ENCODE assay signal across 1 cellular context in the genomic region with DNA sequence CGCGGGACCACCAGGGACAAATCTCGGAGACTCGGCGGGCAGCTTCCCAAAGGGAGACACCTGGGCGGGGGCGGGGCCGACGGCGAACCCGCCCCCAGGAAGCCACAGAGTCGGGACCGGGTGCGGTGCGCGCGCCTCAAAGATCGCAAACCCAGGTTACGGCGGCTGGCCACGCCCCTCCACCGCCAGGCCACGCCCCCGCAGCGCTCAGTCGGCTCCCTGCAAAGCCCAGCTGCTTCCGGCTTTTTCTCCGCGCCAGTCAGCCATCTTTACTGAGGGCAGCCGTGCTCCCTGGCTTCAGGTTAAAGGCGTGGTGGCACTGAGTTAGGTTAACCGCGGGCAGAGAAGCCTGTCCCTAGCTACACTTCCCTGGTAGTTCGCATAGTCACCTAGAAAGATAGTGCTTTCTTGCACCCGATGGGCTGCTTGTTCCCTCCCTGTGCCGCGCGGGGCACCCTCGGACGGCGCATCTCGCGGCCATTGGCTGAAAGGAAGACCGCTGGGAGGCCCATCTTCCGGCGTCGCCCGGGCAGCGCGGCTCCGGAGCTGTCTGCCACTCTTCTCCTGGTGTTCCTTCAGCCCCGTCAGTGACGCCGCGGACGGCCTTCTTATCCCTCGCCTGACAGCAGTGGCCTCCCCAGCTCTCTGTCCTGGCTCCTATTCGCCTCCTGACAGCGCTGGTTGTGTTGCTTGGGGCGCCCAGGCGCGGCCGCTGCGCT.
TF ChIP-seq lines count a peak whose summit lies in the region.

A gene with protein sequence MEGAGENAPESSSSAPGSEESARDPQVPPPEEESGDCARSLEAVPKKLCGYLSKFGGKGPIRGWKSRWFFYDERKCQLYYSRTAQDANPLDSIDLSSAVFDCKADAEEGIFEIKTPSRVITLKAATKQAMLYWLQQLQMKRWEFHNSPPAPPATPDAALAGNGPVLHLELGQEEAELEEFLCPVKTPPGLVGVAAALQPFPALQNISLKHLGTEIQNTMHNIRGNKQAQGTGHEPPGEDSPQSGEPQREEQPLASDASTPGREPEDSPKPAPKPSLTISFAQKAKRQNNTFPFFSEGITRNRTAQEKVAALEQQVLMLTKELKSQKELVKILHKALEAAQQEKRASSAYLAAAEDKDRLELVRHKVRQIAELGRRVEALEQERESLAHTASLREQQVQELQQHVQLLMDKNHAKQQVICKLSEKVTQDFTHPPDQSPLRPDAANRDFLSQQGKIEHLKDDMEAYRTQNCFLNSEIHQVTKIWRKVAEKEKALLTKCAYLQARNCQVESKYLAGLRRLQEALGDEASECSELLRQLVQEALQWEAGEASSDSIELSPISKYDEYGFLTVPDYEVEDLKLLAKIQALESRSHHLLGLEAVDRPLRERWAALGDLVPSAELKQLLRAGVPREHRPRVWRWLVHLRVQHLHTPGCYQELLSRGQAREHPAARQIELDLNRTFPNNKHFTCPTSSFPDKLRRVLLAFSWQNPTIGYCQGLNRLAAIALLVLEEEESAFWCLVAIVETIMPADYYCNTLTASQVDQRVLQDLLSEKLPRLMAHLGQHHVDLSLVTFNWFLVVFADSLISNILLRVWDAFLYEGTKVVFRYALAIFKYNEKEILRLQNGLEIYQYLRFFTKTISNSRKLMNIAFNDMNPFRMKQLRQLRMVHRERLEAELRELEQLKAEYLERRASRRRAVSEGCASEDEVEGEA (minus strand): TSS at position 72 of the 719 bp plus-strand sequence. CDS start 108 bp downstream, outside the sequence.

TF ChIP-seq in HepG2, 621 proteins besides CTCF, POLR2A, EP300 and RAD21 (continued from another document and continues in another):
- TF ChIP-seq, protein P1, sequence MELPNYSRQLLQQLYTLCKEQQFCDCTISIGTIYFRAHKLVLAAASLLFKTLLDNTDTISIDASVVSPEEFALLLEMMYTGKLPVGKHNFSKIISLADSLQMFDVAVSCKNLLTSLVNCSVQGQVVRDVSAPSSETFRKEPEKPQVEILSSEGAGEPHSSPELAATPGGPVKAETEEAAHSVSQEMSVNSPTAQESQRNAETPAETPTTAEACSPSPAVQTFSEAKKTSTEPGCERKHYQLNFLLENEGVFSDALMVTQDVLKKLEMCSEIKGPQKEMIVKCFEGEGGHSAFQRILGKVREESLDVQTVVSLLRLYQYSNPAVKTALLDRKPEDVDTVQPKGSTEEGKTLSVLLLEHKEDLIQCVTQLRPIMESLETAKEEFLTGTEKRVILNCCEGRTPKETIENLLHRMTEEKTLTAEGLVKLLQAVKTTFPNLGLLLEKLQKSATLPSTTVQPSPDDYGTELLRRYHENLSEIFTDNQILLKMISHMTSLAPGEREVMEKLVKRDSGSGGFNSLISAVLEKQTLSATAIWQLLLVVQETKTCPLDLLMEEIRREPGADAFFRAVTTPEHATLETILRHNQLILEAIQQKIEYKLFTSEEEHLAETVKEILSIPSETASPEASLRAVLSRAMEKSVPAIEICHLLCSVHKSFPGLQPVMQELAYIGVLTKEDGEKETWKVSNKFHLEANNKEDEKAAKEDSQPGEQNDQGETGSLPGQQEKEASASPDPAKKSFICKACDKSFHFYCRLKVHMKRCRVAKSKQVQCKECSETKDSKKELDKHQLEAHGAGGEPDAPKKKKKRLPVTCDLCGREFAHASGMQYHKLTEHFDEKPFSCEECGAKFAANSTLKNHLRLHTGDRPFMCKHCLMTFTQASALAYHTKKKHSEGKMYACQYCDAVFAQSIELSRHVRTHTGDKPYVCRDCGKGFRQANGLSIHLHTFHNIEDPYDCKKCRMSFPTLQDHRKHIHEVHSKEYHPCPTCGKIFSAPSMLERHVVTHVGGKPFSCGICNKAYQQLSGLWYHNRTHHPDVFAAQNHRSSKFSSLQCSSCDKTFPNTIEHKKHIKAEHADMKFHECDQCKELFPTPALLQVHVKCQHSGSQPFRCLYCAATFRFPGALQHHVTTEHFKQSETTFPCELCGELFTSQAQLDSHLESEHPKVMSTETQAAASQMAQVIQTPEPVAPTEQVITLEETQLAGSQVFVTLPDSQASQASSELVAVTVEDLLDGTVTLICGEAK (IDR thresholded peaks at IDR 0.05): no peak
- TF ChIP-seq, protein P1 (CRISPR knock-in tag; IDR thresholded peaks at IDR 0.05): peak; percentile 61
- TF ChIP-seq ZMYM2 (CRISPR knock-in tag; IDR thresholded peaks at IDR 0.05) (no peak), RARA (CRISPR knock-in tag; IDR thresholded peaks at IDR 0.05) (peak; percentile 25), NCOA2 (CRISPR knock-in tag; IDR thresholded peaks at IDR 0.05) (no peak; the same call in 1 of the 2 replicates), ISX (CRISPR knock-in tag; conservative IDR thresholded peaks at IDR 0.05) (0 out of 2 replicates have a peak, but pooled peaks have one; percentile 65), YEATS4 (CRISPR knock-in tag; IDR thresholded peaks at IDR 0.05; ENCODE audit: borderline replicate concordance) (peak; percentile 86), ZBTB1 (CRISPR knock-in tag; IDR thresholded peaks at IDR 0.05; ENCODE audit: borderline replicate concordance) (no peak), ZNF274 (CRISPR knock-in tag; IDR thresholded peaks at IDR 0.05) (0 out of 2 replicates have a peak, but pooled peaks have one; percentile 14), ZNF326 (CRISPR knock-in tag; IDR thresholded peaks at IDR 0.05; ENCODE audit: borderline replicate concordance) (no peak), ZNF331 (CRISPR knock-in tag; IDR thresholded peaks at IDR 0.05) (peak; percentile 71; the same call in 1 of the 2 replicates), ZNF232 (CRISPR knock-in tag; IDR thresholded peaks at IDR 0.05; ENCODE audit: borderline replicate concordance) (peak; percentile 83; the same call in 1 of the 2 replicates), PTBP1 (IDR thresholded peaks at IDR 0.05; ENCODE audit: low read depth, low read length, poor library complexity, severe bottlenecking) (no peak), ZFP82 (CRISPR knock-in tag; IDR thresholded peaks at IDR 0.05; ENCODE audit: borderline replicate concordance) (peak; percentile 89; the same call in 1 of the 2 replicates), ZGPAT (CRISPR knock-in tag; IDR thresholded peaks at IDR 0.05) (peak; percentile 94), SIN3A (IDR thresholded peaks at IDR 0.05; ENCODE audit: borderline replicate concordance, low read depth, low read length) (peak; percentile 67; the same call in 1 of the 2 replicates), HMGXB4 (CRISPR knock-in tag; IDR thresholded peaks at IDR 0.05; ENCODE audit: borderline replicate concordance in 1 of 2, low read depth in 1 of 2) (peak; percentile 81 to 82; a peak in 3 of 4 replicates), ZNF724P (CRISPR knock-in tag; IDR thresholded peaks at IDR 0.05; ENCODE audit: borderline replicate concordance) (0 out of 2 replicates have a peak, but pooled peaks have one; percentile 44), MYC (CRISPR knock-in tag; IDR thresholded peaks at IDR 0.05; ENCODE audit: borderline replicate concordance) (peak; percentile 86), TFDP1 (CRISPR knock-in tag; IDR thresholded peaks at IDR 0.05; ENCODE audit: borderline replicate concordance) (peak; percentile 74; the same call in 1 of the 2 replicates), RERE (CRISPR knock-in tag; IDR thresholded peaks at IDR 0.05; ENCODE audit: low read depth) (peak; percentile 47; the same call in 1 of the 2 replicates), SOX6 (IDR thresholded peaks at IDR 0.05) (no peak), SOX6 (CRISPR knock-in tag; IDR thresholded peaks at IDR 0.05) (peak; percentile 67), IKZF5 (CRISPR knock-in tag; IDR thresholded peaks at IDR 0.05) (0 out of 2 replicates have a peak, but pooled peaks have one; percentile 49), ZNF383 (CRISPR knock-in tag; IDR thresholded peaks at IDR 0.05; ENCODE audit: borderline replicate concordance) (no peak)
